In the genomic region with DNA sequence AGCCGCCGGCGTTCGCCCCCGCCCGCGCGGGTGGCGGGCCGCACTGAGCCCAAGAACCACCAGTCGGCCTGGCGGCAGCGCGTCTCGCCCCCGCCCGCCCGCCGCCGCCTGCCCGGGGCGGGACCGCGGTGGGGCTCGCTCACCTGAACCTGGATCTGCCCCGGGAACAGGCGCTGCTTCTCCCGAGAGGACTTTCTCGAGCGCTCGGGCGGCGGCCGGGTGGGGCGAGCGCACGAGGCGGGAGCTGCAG, we compare ENCODE assay signal across 8 cellular contexts. TPM values are rescaled to one million over a fixed set of nuclear protein-coding genes. Genes with fewer than 3 reads are reported as not detected.
DNase-seq lines count a peak whose midpoint lies in the region; ATAC-seq and TF ChIP-seq lines count a peak whose summit lies in the region.

No MANE protein-coding gene starts in this region.

- no peaks in the 10 kb centered on the region for H3K27me3 ChIP-seq in stomach

- H3K27ac ChIP-seq in stomach: peak overlapping the region; percentile 95 to 100 (median 99)

- 0 to 1% (median 0%) methylated on average over 1 to 38 of the region's 38 CpGs for WGBS in stomach, 5 donors

- H3K36me3 ChIP-seq in stomach: peaks cover 0 to 9% (median 2%) of the 10 kb centered on the region in 4 donors

- H3K9me3 Mint-ChIP-seq in activated T-cell treated with anti-CD3 and anti-CD28 coated beads, Interleukin-2, amount 50 U/mL, for 72 hours: no peaks in the 10 kb centered on the region
- no peaks in the 10 kb centered on the region for H3K9me3 Mint-ChIP-seq in activated CD4-positive, alpha-beta memory T cell treated with anti-CD3 and anti-CD28 coated beads for 36 hours

- peak; percentile 0 to 8 for ATAC-seq in activated T-cell treated with anti-CD3 and anti-CD28 coated beads, Interleukin-2, amount 50 U/mL, for 72 hours (replicated peaks in 1 of 2)
- no peak for ATAC-seq in HG02642 (IDR thresholded peaks at IDR 0.05; ENCODE audit: poor library complexity, unreplicated experiment)

- peaks cover 15 to 28% of the 10 kb centered on the region in 2 donors for H3K36me3 Mint-ChIP-seq in activated T-cell treated with anti-CD3 and anti-CD28 coated beads, Interleukin-2, amount 50 U/mL, for 72 hours (ENCODE audit: insufficient read depth in 2 of 2)
- peaks cover 37% of the 10 kb centered on the region for H3K36me3 Mint-ChIP-seq in activated CD4-positive, alpha-beta memory T cell treated with anti-CD3 and anti-CD28 coated beads for 36 hours

- intact Hi-C loops in activated CD4-positive, alpha-beta memory T cell treated with anti-CD3 and anti-CD28 coated beads for 36 hours (cut with micrococcal nuclease): no loop called here
- intact Hi-C loops in stomach (cut with DNase I; ENCODE audit: low total_unique reads): no loop called here

- peaks cover 59% of the 10 kb centered on the region for H3K4me1 Mint-ChIP-seq in activated T-cell treated with anti-CD3 and anti-CD28 coated beads, Interleukin-2, amount 50 U/mL, for 72 hours (ENCODE audit: low read depth)
- H3K4me1 Mint-ChIP-seq in activated CD4-positive, alpha-beta memory T cell treated with anti-CD3 and anti-CD28 coated beads for 36 hours (ENCODE audit: low read depth): peaks cover 35% of the 10 kb centered on the region

- TF ChIP-seq CTCF in stomach (IDR thresholded peaks at IDR 0.05): no peak

- H3K4me1 ChIP-seq in stomach: peaks cover 21 to 68% (median 46%) of the 10 kb centered on the region in 4 donors

- DNase-seq in activated T-cell treated with anti-CD3 and anti-CD28 coated beads, Interleukin-2, amount 50 U/mL, for 72 hours: no peak
- DNase-seq in activated T-cell treated with anti-CD3 and anti-CD28 coated beads, Interleukin-2, amount 50 U/mL, for 1 hour: no peak
- no peak for DNase-seq in activated CD4-positive, alpha-beta memory T cell treated with anti-CD3 and anti-CD28 coated beads for 36 hours
- no peak for DNase-seq in stomach
- no peak for DNase-seq in stimulated activated CD4-positive, alpha-beta T cell treated with anti-CD3 and anti-CD28 coated beads, Interleukin-15, amount 100 ng/mL, for 24 hours
- DNase-seq in D341Med (ENCODE audit: low spot score): no peak

- H3K27me3 Mint-ChIP-seq in activated T-cell treated with anti-CD3 and anti-CD28 coated beads, Interleukin-2, amount 50 U/mL, for 72 hours (ENCODE audit: low read depth): no peaks in the 10 kb centered on the region
- no peaks in the 10 kb centered on the region for H3K27me3 Mint-ChIP-seq in activated CD4-positive, alpha-beta memory T cell treated with anti-CD3 and anti-CD28 coated beads for 36 hours

- peak overlapping the region; percentile 82 for H3K4me3 ChIP-seq in iPS-11a (ENCODE audit: low read depth, low read length)
- peak overlapping the region; percentile 78 to 98 (median 94) for H3K4me3 ChIP-seq in stomach

- TF ChIP-seq POLR2A in stomach (IDR thresholded peaks at IDR 0.05): peak in 1 of 4 donors; percentile 94

- no peaks in the 10 kb centered on the region for H3K9me3 ChIP-seq in stomach

- no peak for TF ChIP-seq EP300 in stomach (IDR thresholded peaks at IDR 0.05)

- POLR2A ChIA-PET in activated CD4-positive, alpha-beta memory T cell treated with anti-CD3 and anti-CD28 coated beads for 36 hours (lab: Charles Lee): interaction anchor here (0.6 to 1.7 kb wide), 18 partner anchors 9 to 142 kb away, joined by 3 to 12 read pairs (median 4); partner anchors contain the start of genes EIF3D and TXN2

- CTCF ChIA-PET in activated CD4-positive, alpha-beta memory T cell treated with anti-CD3 and anti-CD28 coated beads for 36 hours (lab: Charles Lee): interaction anchor here (0.6 to 5.0 kb wide), 7 partner anchors 18 to 902 kb away, joined by 3 to 34 read pairs (median 5); no protein-coding TSS in a partner anchor

- H3K4me3 Mint-ChIP-seq in activated T-cell treated with anti-CD3 and anti-CD28 coated beads, Interleukin-2, amount 50 U/mL, for 72 hours: peak overlapping the region; percentile 89 to 93
- peak overlapping the region; percentile 95 for H3K4me3 Mint-ChIP-seq in activated CD4-positive, alpha-beta memory T cell treated with anti-CD3 and anti-CD28 coated beads for 36 hours

- H3K27ac Mint-ChIP-seq in activated T-cell treated with anti-CD3 and anti-CD28 coated beads, Interleukin-2, amount 50 U/mL, for 72 hours: peak overlapping the region; percentile 63
- H3K27ac Mint-ChIP-seq in activated CD4-positive, alpha-beta memory T cell treated with anti-CD3 and anti-CD28 coated beads for 36 hours: peak overlapping the region; percentile 84

RNA-seq across cellular contexts. Expression of gene MYH9, which starts 0.2 kb away (rescaled TPM):
- 100 to 1,000 TPM; 529 to 662 TPM for total RNA-seq in activated T-cell treated with anti-CD3 and anti-CD28 coated beads, Interleukin-2, amount 50 U/mL, for 72 hours
- 100 to 1,000 TPM; 712 to 720 TPM for total RNA-seq in activated CD4-positive, alpha-beta memory T cell treated with anti-CD3 and anti-CD28 coated beads for 36 hours
- total RNA-seq in stomach: 100 to 1,000 TPM; 155 to 620 (median 272) TPM
- 10 to 100 TPM; 46.7 to 79.3 (median 54.3) TPM for polyA plus RNA-seq in stomach
